In genomic region chr1:3610165-3610822, GRCh38 we compare ENCODE assay signal across 9 cellular contexts. TPM values are rescaled to one million over a fixed set of nuclear protein-coding genes. Genes with fewer than 3 reads are reported as not detected.
DNase-seq lines count a peak whose midpoint lies in the region; ATAC-seq and TF ChIP-seq lines count a peak whose summit lies in the region.
"Had no signal": no experiment of that assay in that cellular context is flagged by ENCODE, and none has a peak within 500 bp of the region (broad histone marks: within the 10 kb centered on the region; RNA-seq: fewer than 3 reads in every experiment).

No MANE protein-coding gene starts in this region.

- peaks cover 36% of the 10 kb centered on the region for H3K27me3 Mint-ChIP-seq in activated T-cell treated with anti-CD3 and anti-CD28 coated beads, Interleukin-2, amount 50 U/mL, for 24 hours
- peaks cover 63% of the 10 kb centered on the region for H3K27me3 Mint-ChIP-seq in stimulated activated memory B cell treated with anti-CD40 and anti-IgM and Interleukin-4, amounts not matched to agents 10 μg/mL and 1 μg/mL and 100 μg/mL, for 72 hours

- peak overlapping the region; percentile 83 for H3K9ac ChIP-seq in NT2/D1 (ENCODE audit: insufficient read length, low read depth)
- H3K9ac ChIP-seq: KMS-11 had no signal

- peaks cover 41% of the 10 kb centered on the region for H3K4me1 ChIP-seq in NT2/D1 (ENCODE audit: insufficient read depth, insufficient read length)

- H3K4me3 ChIP-seq in NT2/D1 (ENCODE audit: insufficient read length, low read depth) (peak overlapping the region; percentile 64), fibroblast of the aortic adventitia (ENCODE audit: low read depth, low read length) (no peak overlapping the region)

- H3K36me3 Mint-ChIP-seq in activated T-cell treated with anti-CD3 and anti-CD28 coated beads, Interleukin-2, amount 50 U/mL, for 24 hours (ENCODE audit: low read depth): no peaks in the 10 kb centered on the region
- no peaks in the 10 kb centered on the region for H3K36me3 Mint-ChIP-seq in stimulated activated memory B cell treated with anti-CD40 and anti-IgM and Interleukin-4, amounts not matched to agents 10 μg/mL and 1 μg/mL and 100 μg/mL, for 72 hours

- peaks cover 13% of the 10 kb centered on the region for H3K27me3 ChIP-seq in NT2/D1 (ENCODE audit: insufficient read depth, insufficient read length)

- H3K9me3 Mint-ChIP-seq in activated T-cell treated with anti-CD3 and anti-CD28 coated beads, Interleukin-2, amount 50 U/mL, for 24 hours: no peaks in the 10 kb centered on the region
- no peaks in the 10 kb centered on the region for H3K9me3 Mint-ChIP-seq in stimulated activated memory B cell treated with anti-CD40 and anti-IgM and Interleukin-4, amounts not matched to agents 10 μg/mL and 1 μg/mL and 100 μg/mL, for 72 hours

- H3K36me3 ChIP-seq in NT2/D1 (ENCODE audit: insufficient read depth, insufficient read length, low read length): no peaks in the 10 kb centered on the region

- H3K4me1 Mint-ChIP-seq in activated T-cell treated with anti-CD3 and anti-CD28 coated beads, Interleukin-2, amount 50 U/mL, for 24 hours (ENCODE audit: low read depth): peaks cover 11% of the 10 kb centered on the region
- H3K4me1 Mint-ChIP-seq in stimulated activated memory B cell treated with anti-CD40 and anti-IgM and Interleukin-4, amounts not matched to agents 10 μg/mL and 1 μg/mL and 100 μg/mL, for 72 hours: peaks cover 14% of the 10 kb centered on the region

- no peak for DNase-seq in activated T-cell treated with anti-CD3 and anti-CD28 coated beads, Interleukin-2, amount 50 U/mL, for 24 hours
- no peak for DNase-seq in activated T-cell treated with anti-CD3 and anti-CD28 coated beads, Interleukin-2, amount 50 U/mL, for 48 hours
- DNase-seq in NT2/D1 (ENCODE audit: low read depth, low spot score) (no peak), fibroblast of the aortic adventitia (ENCODE audit: low read depth) (peak; percentile 43), 8988T (no peak), HK-2 (ENCODE audit: unreplicated experiment) (no peak)

- no peak for TF ChIP-seq CTCF in fibroblast of the aortic adventitia (IDR thresholded peaks at IDR 0.05; ENCODE audit: insufficient read depth, low read length)

- no peaks in the 10 kb centered on the region for H3K9me3 ChIP-seq in NT2/D1 (ENCODE audit: insufficient read depth, low read length)

- peak overlapping the region; percentile 57 for H3K4me3 Mint-ChIP-seq in activated T-cell treated with anti-CD3 and anti-CD28 coated beads, Interleukin-2, amount 50 U/mL, for 24 hours
- H3K4me3 Mint-ChIP-seq in stimulated activated memory B cell treated with anti-CD40 and anti-IgM and Interleukin-4, amounts not matched to agents 10 μg/mL and 1 μg/mL and 100 μg/mL, for 72 hours: peak overlapping the region; percentile 34

- no peak for ATAC-seq in stimulated activated memory B cell treated with anti-CD40 and anti-IgM and Interleukin-4, amounts not matched to agents 10 μg/mL and 1 μg/mL and 100 μg/mL, for 72 hours
- ATAC-seq in HG02970 (IDR thresholded peaks at IDR 0.05; ENCODE audit: low FRiP score, unreplicated experiment): no peak

- H3K27ac Mint-ChIP-seq in activated T-cell treated with anti-CD3 and anti-CD28 coated beads, Interleukin-2, amount 50 U/mL, for 24 hours: no peak overlapping the region
- H3K27ac Mint-ChIP-seq in stimulated activated memory B cell treated with anti-CD40 and anti-IgM and Interleukin-4, amounts not matched to agents 10 μg/mL and 1 μg/mL and 100 μg/mL, for 72 hours: no peak overlapping the region

RNA-seq across cellular contexts. Expression of gene MEGF6, which starts 1.0 kb away (rescaled TPM):
- 102 and 103 TPM in 2 replicates for total RNA-seq in fibroblast of the aortic adventitia (ENCODE audit: low replicate concordance)

RNA-seq across cellular contexts. Expression of gene TPRG1L, which starts 14.5 kb away (rescaled TPM):
- 14.6 and 44.4 TPM in 2 replicates for total RNA-seq in fibroblast of the aortic adventitia (ENCODE audit: low replicate concordance)

RNA-seq across cellular contexts. Expression of gene WRAP73, which starts 39.6 kb away (rescaled TPM):
- 6.0 and 10.0 TPM in 2 replicates for total RNA-seq in fibroblast of the aortic adventitia (ENCODE audit: low replicate concordance)

RNA-seq across cellular contexts. Expression of gene TP73, which starts 42.0 kb away (rescaled TPM):
- total RNA-seq in fibroblast of the aortic adventitia (ENCODE audit: low replicate concordance): 0.18 TPM in 1 of 2 replicates, not detected in the other
